ENCODE assay signal across 8 cellular contexts in the genomic region with DNA sequence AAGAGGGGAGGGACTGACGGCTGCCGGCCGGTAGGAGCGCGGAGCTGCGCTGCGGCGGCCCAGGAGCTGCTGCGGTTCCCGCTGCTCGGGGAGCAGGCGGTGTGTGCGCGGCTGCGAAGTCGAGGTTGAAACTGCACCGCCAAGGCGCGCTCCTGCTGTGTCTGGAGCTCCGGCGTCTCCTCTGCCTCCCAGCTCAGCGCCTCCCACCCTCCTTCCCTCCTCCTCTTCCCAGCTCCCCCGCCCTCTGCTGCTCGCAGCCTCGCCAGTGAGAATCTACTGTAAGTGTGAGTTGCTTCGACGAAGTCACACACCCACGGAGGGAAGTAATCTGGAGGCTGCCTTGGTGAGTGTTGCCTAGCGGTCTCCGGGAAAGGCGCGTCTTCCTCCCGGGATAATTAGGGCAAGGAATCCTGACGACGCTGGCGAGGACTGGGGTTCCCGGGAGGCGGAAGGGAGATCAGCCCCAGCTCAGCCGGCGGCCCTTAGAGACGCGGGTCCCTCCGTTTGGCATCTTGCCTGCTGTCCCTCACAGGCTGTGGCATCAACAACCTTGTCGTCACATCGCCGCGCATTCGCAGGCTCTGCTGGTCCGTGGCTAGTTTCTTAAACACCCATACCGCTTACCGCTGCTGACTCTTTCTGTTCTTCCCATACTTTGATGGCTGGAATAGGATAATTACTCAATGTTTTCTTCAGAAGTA. TPM values are rescaled to one million over a fixed set of nuclear protein-coding genes. Genes with fewer than 3 reads are reported as not detected.
DNase-seq lines count a peak whose midpoint lies in the region; ATAC-seq and TF ChIP-seq lines count a peak whose summit lies in the region.

Gene EPHA5 (minus strand): TSS at position 159 of the 701 bp plus-strand sequence. CDS start 747 bp downstream, outside the sequence.

- no peaks in the 10 kb centered on the region for H3K9me3 ChIP-seq in body of pancreas

- H3K4me3 ChIP-seq in body of pancreas (peak within 1 kb of the TSS; percentile 0 to 12), rectal smooth muscle tissue (ENCODE audit: low read length) (peak within 1 kb of the TSS; percentile 65)

- no peak for TF ChIP-seq POLR2A in body of pancreas (IDR thresholded peaks at IDR 0.05)

- H3K27ac ChIP-seq in body of pancreas, result no peak within 1 kb of the TSS
- H3K27ac ChIP-seq in rectal smooth muscle tissue (ENCODE audit: low read depth, low read length), result no peak within 1 kb of the TSS

- DNase-seq in A172 (ENCODE audit: low spot score) (peak; percentile 24), GM20000 (ENCODE audit: low spot score) (peak; percentile 11), NCI-H446 (lab: John Stamatoyannopoulos, UW) (peak; percentile 79 to 92), body of pancreas (peak; percentile 47 to 66 (median 51)), hypothalamus (lab: John Stamatoyannopoulos, UW) (peak in 47 of 51 donors; percentile 5 to 77 (median 49))
- no peak for DNase-seq in activated CD4-positive, CD25-positive, alpha-beta regulatory T cell treated with anti-CD3 and anti-CD28 coated beads, Interleukin-2, amount 50 U/mL, for 72 hours

- H3K4me1 ChIP-seq in body of pancreas, result peaks cover 34% of the 10 kb centered on the region
- H3K4me1 ChIP-seq in rectal smooth muscle tissue (ENCODE audit: control insufficient read depth, insufficient read depth, low read length), result peaks cover 6% of the 10 kb centered on the region

- 2% methylated on average over 25 to 51 of the region's 51 CpGs for WGBS in body of pancreas, 2 donors

- no peak within 1 kb of the TSS for H3K9ac ChIP-seq in rectal smooth muscle tissue (ENCODE audit: low read length)

- ATAC-seq in body of pancreas (peak; percentile 85), HG02840 (IDR thresholded peaks at IDR 0.05; ENCODE audit: low FRiP score, unreplicated experiment) (no peak)

- peaks cover 0 to 28% of the 10 kb centered on the region in 2 donors for H3K27me3 ChIP-seq in body of pancreas
- H3K27me3 ChIP-seq in rectal smooth muscle tissue (ENCODE audit: control insufficient read depth, insufficient read depth, low read length), result peaks cover 14% of the 10 kb centered on the region

- intact Hi-C loops in body of pancreas (cut with DNase I), result no loop called here

- no peak for TF ChIP-seq CTCF in GM20000 (IDR thresholded peaks at IDR 0.05; ENCODE audit: extremely low read depth, missing control alignments)
- peak in 4 of 7 experiments; percentile 19 to 42 (median 36) for TF ChIP-seq CTCF in body of pancreas (IDR thresholded peaks at IDR 0.05)

- H3K36me3 ChIP-seq in body of pancreas (replicated peaks in 1 of 2; ENCODE audit: insufficient read depth in 1 of 2, low read depth in 2 of 2), result no peaks in the 10 kb centered on the region
- H3K36me3 ChIP-seq in rectal smooth muscle tissue (ENCODE audit: control insufficient read depth, insufficient read depth, low read length), result no peaks in the 10 kb centered on the region

RNA-seq across cellular contexts. Expression of gene EPHA5, which starts in this region (rescaled TPM):
- total RNA-seq in A172 (2014; rRNA removed; shearing (Covaris generic)), result not detected in 2 replicates
- total RNA-seq in body of pancreas, result under 1 TPM in 1 of 2 donors, not detected in 1; under 0.01 TPM

Comparison
In these comparisons a context has a peak if more than half of its experiments do, and no peak if none do; other contexts are left out.
1. Peak in DNase-seq in A172; RNA of the gene not detected or under 1 TPM.
2. Peak in DNase-seq, ATAC-seq and H3K4me3 ChIP-seq in body of pancreas; RNA of the gene not detected or under 1 TPM.